Comparison of ENCODE assay signal across 26 cellular contexts in the genomic region with DNA sequence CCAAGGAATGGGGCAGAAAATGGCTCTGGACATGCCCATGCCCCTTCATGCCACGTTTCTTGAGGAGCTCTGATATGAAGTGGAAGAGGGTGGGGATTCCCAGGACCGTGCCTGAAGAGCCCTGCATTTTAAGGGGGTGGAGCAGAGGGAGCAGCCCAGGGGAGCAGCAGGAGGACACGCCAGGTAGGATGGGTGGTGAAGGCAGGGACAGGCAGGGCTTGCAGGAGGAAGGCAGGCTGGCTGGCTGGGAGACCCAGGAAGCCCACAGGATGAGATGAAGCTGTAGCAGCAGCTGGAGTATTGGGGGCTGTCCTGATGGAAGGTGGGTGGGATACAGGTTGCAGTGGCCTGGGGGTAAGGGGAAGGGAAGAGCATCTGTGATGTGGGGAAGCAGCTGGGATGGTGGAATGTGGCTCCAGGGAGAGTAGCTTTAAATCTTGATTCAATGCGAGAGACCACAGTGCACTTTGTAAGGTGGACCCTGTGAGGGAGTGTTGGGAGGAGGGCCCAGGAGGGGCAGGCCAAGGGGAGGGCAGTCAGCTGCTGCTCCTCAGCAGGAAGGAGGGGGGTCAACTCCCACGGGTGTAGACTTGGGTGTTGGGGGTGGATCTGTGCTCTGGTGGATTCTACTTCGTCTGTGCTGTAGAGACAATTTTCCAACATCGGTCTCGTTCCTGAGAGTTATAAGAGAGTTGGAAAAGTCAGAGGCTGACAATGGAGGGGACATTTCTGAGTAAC.
"Had no signal": no experiment of that assay in that cellular context is flagged by ENCODE, and none has a peak within 500 bp of the region (broad histone marks: within the 10 kb centered on the region; RNA-seq: fewer than 3 reads in every experiment).

No MANE protein-coding gene starts in this region.

- H3K4me3 ChIP-seq: coronary artery, esophagus muscularis mucosa, gastroesophageal sphincter, heart right ventricle, left lung, psoas muscle, right lobe of liver, suprapubic skin had no signal

- ATAC-seq: foreskin keratinocyte; gastroesophageal sphincter; heart right ventricle; left cardiac atrium; left lung; naive thymus-derived CD8-positive, alpha-beta T cell; psoas muscle; right lobe of liver; stimulated activated naive CD8-positive, alpha-beta T cell treated with anti-CD3 and anti-CD28 coated beads, Interleukin-15, amount 100 ng/mL, for 72 hours had no signal

- H3K27me3 ChIP-seq: foreskin keratinocyte, right lobe of liver had no signal

- H3K9me3 ChIP-seq: right lobe of liver had no signal

- H3K4me1 ChIP-seq: foreskin keratinocyte, heart right ventricle, left lung, psoas muscle, right lobe of liver, suprapubic skin had no signal

- H3K36me3 ChIP-seq: esophagus muscularis mucosa, gastroesophageal sphincter, heart right ventricle, left lung, right lobe of liver, suprapubic skin had no signal

- H3K4me1 Mint-ChIP-seq: central memory CD8-positive, alpha-beta T cell; naive thymus-derived CD8-positive, alpha-beta T cell; stimulated activated naive CD8-positive, alpha-beta T cell treated with anti-CD3 and anti-CD28 coated beads, Interleukin-15, amount 100 ng/mL, for 72 hours had no signal

- DNase-seq: dermis blood vessel endothelial cell; effector memory CD4-positive, alpha-beta T cell; foreskin keratinocyte; heart right ventricle; hippocampal formation; left cardiac atrium; left lung; mammary epithelial cell; mesendoderm; midbrain; naive thymus-derived CD8-positive, alpha-beta T cell; nephron progenitor cell; psoas muscle; retina; right lobe of liver; small intestine; stimulated activated CD4-positive, alpha-beta T cell treated with anti-CD3 and anti-CD28 coated beads, Interleukin-15, amount 100 ng/mL, for 24 hours; stimulated activated CD4-positive, alpha-beta T cell treated with anti-CD3 and anti-CD28 coated beads, Interleukin-2, amount 100 ng/mL, for 48 hours; stimulated activated naive CD4-positive, alpha-beta T cell; stimulated activated naive CD8-positive, alpha-beta T cell treated with anti-CD3 and anti-CD28 coated beads, Interleukin-15, amount 100 ng/mL, for 72 hours; trophoblast cell had no signal

- H3K4me3 Mint-ChIP-seq: central memory CD8-positive, alpha-beta T cell; naive thymus-derived CD8-positive, alpha-beta T cell; nephron progenitor cell; stimulated activated naive CD8-positive, alpha-beta T cell treated with anti-CD3 and anti-CD28 coated beads, Interleukin-15, amount 100 ng/mL, for 72 hours had no signal

- H3K27ac ChIP-seq: coronary artery, esophagus muscularis mucosa, foreskin keratinocyte, gastroesophageal sphincter, heart right ventricle, left lung, psoas muscle, right lobe of liver, suprapubic skin had no signal

- H3K9me3 Mint-ChIP-seq: central memory CD8-positive, alpha-beta T cell had no signal

- H3K27ac Mint-ChIP-seq: naive thymus-derived CD8-positive, alpha-beta T cell; nephron progenitor cell; stimulated activated naive CD8-positive, alpha-beta T cell treated with anti-CD3 and anti-CD28 coated beads, Interleukin-15, amount 100 ng/mL, for 72 hours had no signal
